9 cellular contexts compared by ENCODE assay signal in the genomic region with DNA sequence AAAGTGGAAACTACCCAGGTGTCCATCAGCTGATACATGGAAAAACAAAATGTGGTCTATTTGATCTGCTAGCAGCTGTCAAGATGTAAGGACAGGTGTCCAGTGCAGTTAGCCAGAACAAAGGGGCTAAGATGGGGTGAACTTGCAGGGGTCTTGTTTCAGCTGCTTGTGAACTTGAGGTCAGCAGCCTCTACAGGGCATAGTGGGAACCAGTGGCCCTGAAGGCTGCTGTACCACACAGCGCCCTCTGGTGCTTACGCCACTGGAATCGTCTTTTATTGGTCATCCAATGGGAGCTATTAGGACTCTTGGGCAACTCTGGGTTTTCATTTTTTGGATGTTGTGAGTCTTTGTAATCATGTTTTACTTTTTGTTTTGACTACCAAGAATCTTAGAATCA.
A peak's percentile ranks its signal among the peaks of the same experiment; 100 is the strongest.
DNase-seq lines count a peak whose midpoint lies in the region; ATAC-seq and TF ChIP-seq lines count a peak whose summit lies in the region.
"Had no signal": no experiment of that assay in that cellular context is flagged by ENCODE, and none has a peak within 500 bp of the region (broad histone marks: within the 10 kb centered on the region; RNA-seq: fewer than 3 reads in every experiment).

No MANE protein-coding gene starts in this region.

- H2BK5ac ChIP-seq in IMR-90 (ENCODE audit: low read depth, low read length, poor library complexity, severe bottlenecking): no peak overlapping the region

- H3K9ac ChIP-seq in IMR-90 (ENCODE audit: low read depth, low read length): no peak overlapping the region

- no peak overlapping the region for H3K27ac Mint-ChIP-seq in Caco-2 (ENCODE audit: unreplicated experiment)
- H3K27ac Mint-ChIP-seq: stimulated activated naive CD8-positive, alpha-beta T cell treated with anti-CD3 and anti-CD28 coated beads, Interleukin-15, Interleukin-2, amounts not matched to agents 100 ng/mL and 50 ng/mL, for 24 hours had no signal

- no CpG with 5 or more reads among the region's 3 CpGs for WGBS in IMR-90 (ENCODE audit: extremely low coverage in 2 of 2, insufficient read length in 1 of 2), 2 experiments

- H3K4ac ChIP-seq in IMR-90 (ENCODE audit: low read depth, low read length): peak overlapping the region; percentile 22; the same call in 1 of the 2 replicates

- peak in 1 of 2 experiments; percentile 54 for DNase-seq in Caco-2
- DNase-seq in IMR-90: peak; percentile 50
- peak; percentile 43 to 49 for DNase-seq in activated CD4-positive, alpha-beta T cell treated with anti-CD3 and anti-CD28 coated beads, Interleukin-2, amount 50 U/mL, for 48 hours
- DNase-seq in iPS-NIHi11 (ENCODE audit: low spot score): peak; percentile 71
- DNase-seq in GF-D8 (lab: John Stamatoyannopoulos, UW): no peak
- DNase-seq in NCI-H2029 treated with DMSO at 0.1 percent for 48 hours (lab: John Stamatoyannopoulos, UW): no peak
- DNase-seq in retina: no peak
- DNase-seq in DMS114 treated with DMSO at 0.1 percent for 48 hours (lab: John Stamatoyannopoulos, UW; ENCODE audit: unreplicated experiment): no peak

- H3K14ac ChIP-seq in IMR-90 (replicated peaks; ENCODE audit: low read depth, low read length): no peak overlapping the region

- dilution Hi-C loops in IMR-90 (cut with HindIII; ENCODE audit: low sequenced_read_pairs, unreplicated experiment): no loop called here

- no peak overlapping the region for H2AFZ ChIP-seq in IMR-90 (replicated peaks; ENCODE audit: low read length, poor library complexity)

- H2BK20ac ChIP-seq in IMR-90 (ENCODE audit: low read depth, low read length): no peak overlapping the region

- H2AK9ac ChIP-seq in IMR-90 (replicated peaks; ENCODE audit: low read depth, low read length, poor library complexity): no peak overlapping the region

- H4K8ac ChIP-seq in IMR-90 (ENCODE audit: low read depth in 2 of 2, low read length in 2 of 2): no peak overlapping the region

- H3K23ac ChIP-seq in IMR-90 (ENCODE audit: low read depth, low read length): no peak overlapping the region

- no peak for TF ChIP-seq POLR2A in IMR-90 (IDR thresholded peaks at IDR 0.05; ENCODE audit: low read depth, low read length)

- H2BK15ac ChIP-seq in IMR-90 (ENCODE audit: low read depth, low read length): no peak overlapping the region

- TF ChIP-seq CTCF in Caco-2 (IDR thresholded peaks at IDR 0.05; ENCODE audit: insufficient read depth in 1 of 2, low read depth in 1 of 2, low read length in 1 of 2, severe bottlenecking in 1 of 2, unreplicated experiment in 1 of 2) (peak; percentile 32 to 38), IMR-90 (conservative IDR thresholded peaks at IDR 0.05; ENCODE audit: low read depth, low read length) (peak; percentile 54)

- H3K36me3 ChIP-seq in Caco-2 (ENCODE audit: control insufficient read depth, insufficient read depth, low read length): no peaks in the 10 kb centered on the region
- no peaks in the 10 kb centered on the region for H3K36me3 ChIP-seq in IMR-90 (ENCODE audit: control insufficient read depth, insufficient read depth, low read length)

- H2AK5ac ChIP-seq in IMR-90 (ENCODE audit: low read depth, low read length): no peak overlapping the region

- H4K91ac ChIP-seq in IMR-90 (ENCODE audit: insufficient read depth, low read depth, low read length): no peak overlapping the region

- H3K4me1 ChIP-seq in Caco-2 (peaks cover 10% of the 10 kb centered on the region), IMR-90 (ENCODE audit: control insufficient read depth, insufficient read depth, low read length) (peaks cover 15% of the 10 kb centered on the region)

- H4K20me1 ChIP-seq in IMR-90 (ENCODE audit: insufficient read depth, low read length): no peaks in the 10 kb centered on the region

- H3K56ac ChIP-seq in IMR-90 (ENCODE audit: extremely low read depth, insufficient read depth, low read length): no peak overlapping the region

- H3K18ac ChIP-seq in IMR-90 (ENCODE audit: low read depth, low read length): no peak overlapping the region

- H3K27ac ChIP-seq in IMR-90 (ENCODE audit: insufficient read depth, low read length): no peak overlapping the region

- no peak overlapping the region for H3K4me2 ChIP-seq in IMR-90 (ENCODE audit: low read depth, low read length)

- H3K36me3 Mint-ChIP-seq in Caco-2 (ENCODE audit: insufficient read depth, unreplicated experiment): no peaks in the 10 kb centered on the region

- no peak overlapping the region for H2BK120ac ChIP-seq in IMR-90 (ENCODE audit: low read depth, low read length)

- in situ Hi-C loops in IMR-90 (cut with MboI; ENCODE audit: low sequenced_read_pairs): no loop called here

- H4K5ac ChIP-seq in IMR-90 (ENCODE audit: low read depth, low read length): no peak overlapping the region

- H3K79me1 ChIP-seq in IMR-90 (ENCODE audit: low read depth in 1 of 2, low read length in 2 of 2): no peaks in the 10 kb centered on the region; a peak in 1 of 4 replicates

- H3K9me3 ChIP-seq in Caco-2 (no peaks in the 10 kb centered on the region), IMR-90 (ENCODE audit: control insufficient read depth, insufficient read depth, low read length) (0 out of 2 replicates have a peak, but pooled peaks cover 2% of the 10 kb centered on the region)

- H3K27me3 ChIP-seq in Caco-2 (replicated peaks; ENCODE audit: control insufficient read depth, insufficient read depth, low read length): no peaks in the 10 kb centered on the region
- H3K27me3 ChIP-seq in IMR-90 (ENCODE audit: control insufficient read depth, insufficient read depth, low read length): peaks cover 9% of the 10 kb centered on the region

- intact Hi-C loops in Caco-2 (cut with micrococcal nuclease; ENCODE audit: unreplicated experiment): no loop called here
- intact Hi-C loops in IMR-90 (cut with micrococcal nuclease): loop anchor here (1.0 kb wide), 1 partner anchor 98 kb away; no protein-coding TSS in a partner anchor

- CTCF ChIA-PET in Caco-2 (lab: Charles Lee): interaction anchor here (0.7 to 1.3 kb wide), 3 partner anchors 27 to 178 kb away, joined by 3 to 7 read pairs (median 4); no protein-coding TSS in a partner anchor
- CTCF ChIA-PET in IMR-90 (lab: Yijun Ruan, JAX): interaction anchor here (0.6 to 1.8 kb wide), 14 partner anchors 8 to 105 kb away, joined by 3 to 7 read pairs (median 4); no protein-coding TSS in a partner anchor

- H3K9me3 Mint-ChIP-seq in Caco-2 (ENCODE audit: unreplicated experiment): no peaks in the 10 kb centered on the region
- H3K9me3 Mint-ChIP-seq: stimulated activated naive CD8-positive, alpha-beta T cell treated with anti-CD3 and anti-CD28 coated beads, Interleukin-15, Interleukin-2, amounts not matched to agents 100 ng/mL and 50 ng/mL, for 24 hours had no signal

- peak; percentile 47 for TF ChIP-seq RAD21 in IMR-90 (IDR thresholded peaks at IDR 0.05; ENCODE audit: low read length)

- no peaks in the 10 kb centered on the region for H3K4me1 Mint-ChIP-seq in Caco-2 (ENCODE audit: low read depth, unreplicated experiment)

- no peak overlapping the region for H3K4me3 ChIP-seq in Caco-2 (ENCODE audit: low read depth, low read length)
- no peak overlapping the region for H3K4me3 ChIP-seq in IMR-90 (ENCODE audit: insufficient read depth, low read depth, low read length)

- peak; percentile 38 for ATAC-seq in IMR-90 (ENCODE audit: low read depth)

- peaks cover 23% of the 10 kb centered on the region for H3K9me1 ChIP-seq in IMR-90 (ENCODE audit: insufficient read depth, low read length)

- no peak overlapping the region for H3K4me3 Mint-ChIP-seq in Caco-2 (ENCODE audit: unreplicated experiment)
- H3K4me3 Mint-ChIP-seq: stimulated activated naive CD8-positive, alpha-beta T cell treated with anti-CD3 and anti-CD28 coated beads, Interleukin-15, Interleukin-2, amounts not matched to agents 100 ng/mL and 50 ng/mL, for 24 hours had no signal

- BruUV-seq in Caco-2 (replicated peaks; lab: Mats Ljungman, UMichigan) (no TSS peak), IMR-90 (replicated peaks; lab: Mats Ljungman, UMichigan) (no TSS peak)

- POLR2A ChIA-PET in Caco-2 (lab: Charles Lee): interaction anchor here (0.6 kb wide), 1 partner anchor 214 kb away, joined by 8 read pairs; no protein-coding TSS in a partner anchor
- POLR2A ChIA-PET in IMR-90 (lab: Charles Lee; ENCODE audit: unreplicated experiment): interaction anchor here (0.7 kb wide), 1 partner anchor 92 kb away, joined by 5 read pairs; no protein-coding TSS in a partner anchor

- H3K27me3 Mint-ChIP-seq in Caco-2 (ENCODE audit: insufficient read depth, unreplicated experiment): no peaks in the 10 kb centered on the region
- H3K27me3 Mint-ChIP-seq: stimulated activated naive CD8-positive, alpha-beta T cell treated with anti-CD3 and anti-CD28 coated beads, Interleukin-15, Interleukin-2, amounts not matched to agents 100 ng/mL and 50 ng/mL, for 24 hours had no signal

TF ChIP-seq in IMR-90, 13 proteins besides CTCF, POLR2A, EP300 and RAD21:
- TF ChIP-seq, protein P1, sequence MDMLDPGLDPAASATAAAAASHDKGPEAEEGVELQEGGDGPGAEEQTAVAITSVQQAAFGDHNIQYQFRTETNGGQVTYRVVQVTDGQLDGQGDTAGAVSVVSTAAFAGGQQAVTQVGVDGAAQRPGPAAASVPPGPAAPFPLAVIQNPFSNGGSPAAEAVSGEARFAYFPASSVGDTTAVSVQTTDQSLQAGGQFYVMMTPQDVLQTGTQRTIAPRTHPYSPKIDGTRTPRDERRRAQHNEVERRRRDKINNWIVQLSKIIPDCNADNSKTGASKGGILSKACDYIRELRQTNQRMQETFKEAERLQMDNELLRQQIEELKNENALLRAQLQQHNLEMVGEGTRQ (IDR thresholded peaks at IDR 0.05; ENCODE audit: low read depth, low read length): no peak
- peak; percentile 40; the same call in 1 of the 2 replicates for TF ChIP-seq SMC3 (IDR thresholded peaks at IDR 0.05; ENCODE audit: low read depth, low read length)
- TF ChIP-seq MAZ (IDR thresholded peaks at IDR 0.05; ENCODE audit: borderline replicate concordance, low read depth, low read length): no peak
- TF ChIP-seq CEBPB (IDR thresholded peaks at IDR 0.05; ENCODE audit: low read depth, low read length): peak; percentile 52; the same call in 1 of the 2 replicates

Comparison
In these comparisons a context has a peak if more than half of its experiments do, and no peak if none do; other contexts are left out.
1. DNase-seq: peak in IMR-90 (single experiment), activated CD4-positive, alpha-beta T cell treated with anti-CD3 and anti-CD28 coated beads, Interleukin-2, amount 50 U/mL, for 48 hours (2 of 2) and iPS-NIHi11 (single experiment); none in GF-D8 (single experiment), NCI-H2029 treated with DMSO at 0.1 percent for 48 hours (single experiment), retina (single experiment) and DMS114 treated with DMSO at 0.1 percent for 48 hours (single experiment).